Comparison of ENCODE assay signal across 22 cellular contexts in the genomic region with DNA sequence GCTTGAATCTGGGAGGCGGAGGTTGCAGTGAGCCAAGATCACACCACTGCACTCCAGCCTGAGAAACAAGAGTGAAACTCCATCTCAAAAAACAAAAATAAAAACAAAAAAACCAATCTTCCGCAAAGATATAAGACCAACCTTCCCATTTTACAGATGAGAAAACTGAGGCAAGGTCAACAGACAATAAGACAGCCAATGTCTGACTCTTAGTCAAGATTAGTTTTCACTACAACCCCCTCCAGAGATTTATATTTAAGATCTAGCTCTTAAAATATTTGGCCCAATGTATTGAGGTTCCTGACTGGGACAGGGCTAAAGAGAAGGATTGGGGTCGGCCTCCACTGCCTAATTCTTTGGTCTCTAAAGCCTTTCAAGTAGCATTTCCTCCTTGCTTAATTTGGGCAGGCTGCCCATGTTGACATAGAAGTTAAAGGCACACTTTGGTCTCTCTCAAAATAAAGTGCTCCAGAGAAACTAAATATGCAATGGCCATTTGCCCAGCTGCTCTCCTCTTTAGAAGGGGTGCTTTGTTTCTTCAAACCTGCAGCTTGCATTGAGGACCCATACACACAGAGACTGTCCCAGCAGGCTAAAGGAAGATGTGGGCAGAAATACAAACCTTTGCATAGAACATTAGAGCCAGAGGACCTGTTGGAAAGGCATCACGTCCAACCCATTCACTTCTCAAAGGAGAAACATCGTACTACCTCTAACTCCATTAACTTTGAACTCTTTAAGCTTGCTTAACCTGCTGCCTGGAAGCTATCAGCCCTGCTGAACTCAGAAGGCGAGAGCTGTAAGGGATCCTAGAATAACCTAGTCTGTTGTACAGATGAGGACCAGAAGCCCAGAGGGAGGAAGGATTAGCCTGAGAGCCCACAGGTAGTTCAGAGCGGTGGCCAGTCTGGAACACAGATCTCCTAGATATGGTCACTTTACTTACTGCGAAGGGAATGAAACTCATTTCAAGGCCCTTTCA. TPM values are rescaled to one million over a fixed set of nuclear protein-coding genes. Genes with fewer than 3 reads are reported as not detected.
DNase-seq lines count a peak whose midpoint lies in the region; ATAC-seq, FAIRE-seq and TF ChIP-seq lines count a peak whose summit lies in the region.
"Had no signal": no experiment of that assay in that cellular context is flagged by ENCODE, and none has a peak within 500 bp of the region (broad histone marks: within the 10 kb centered on the region; RNA-seq: fewer than 3 reads in every experiment).

No MANE protein-coding gene starts in this region.

- H3K4me1 Mint-ChIP-seq in activated CD8-positive, alpha-beta T cell treated with anti-CD3 and anti-CD28 coated beads, Interleukin-2, amount 10 ng/mL, durations not matched to agents 7 days and 5 days (ENCODE audit: low read depth), result no peaks in the 10 kb centered on the region
- H3K4me1 Mint-ChIP-seq: CD4-positive, CD25-positive, alpha-beta regulatory T cell; central memory CD8-positive, alpha-beta T cell; naive thymus-derived CD8-positive, alpha-beta T cell had no signal

- H3K27ac Mint-ChIP-seq in activated CD8-positive, alpha-beta T cell treated with anti-CD3 and anti-CD28 coated beads, Interleukin-2, amount 10 ng/mL, durations not matched to agents 7 days and 5 days, result no peak overlapping the region
- H3K27ac Mint-ChIP-seq: CD4-positive, CD25-positive, alpha-beta regulatory T cell; naive thymus-derived CD8-positive, alpha-beta T cell had no signal

- ATAC-seq in left ventricle myocardium superior, result peak; percentile 77
- no peak for ATAC-seq in activated CD8-positive, alpha-beta T cell treated with anti-CD3 and anti-CD28 coated beads, Interleukin-2, amount 10 ng/mL, durations not matched to agents 7 days and 5 days
- ATAC-seq: esophagus mucosa; naive thymus-derived CD8-positive, alpha-beta T cell had no signal

- H3K4me1 ChIP-seq in small intestine (ENCODE audit: control insufficient read depth in 2 of 2, insufficient read depth in 1 of 2, low read depth in 1 of 2, low read length in 1 of 2), result no peaks in the 10 kb centered on the region
- H3K4me1 ChIP-seq: adrenal gland, spleen had no signal

- intact Hi-C loops in left ventricle myocardium superior (cut with micrococcal nuclease), result no loop called here

- H3K27me3 Mint-ChIP-seq in activated CD8-positive, alpha-beta T cell treated with anti-CD3 and anti-CD28 coated beads, Interleukin-2, amount 10 ng/mL, durations not matched to agents 7 days and 5 days (ENCODE audit: low read depth), result peaks cover 5% of the 10 kb centered on the region

- no peaks in the 10 kb centered on the region for H3K9me3 ChIP-seq in small intestine (ENCODE audit: control insufficient read depth, low read depth)
- H3K9me3 ChIP-seq: adrenal gland, spleen had no signal

- CTCF ChIA-PET in activated CD8-positive, alpha-beta T cell treated with anti-CD3 and anti-CD28 coated beads, Interleukin-2, amount 10 ng/mL, durations not matched to agents 7 days and 5 days (lab: Charles Lee), result no interaction called here

- no peaks in the 10 kb centered on the region for H3K9me3 Mint-ChIP-seq in activated CD8-positive, alpha-beta T cell treated with anti-CD3 and anti-CD28 coated beads, Interleukin-2, amount 10 ng/mL, durations not matched to agents 7 days and 5 days (ENCODE audit: insufficient read depth)
- H3K9me3 Mint-ChIP-seq: central memory CD8-positive, alpha-beta T cell had no signal

- H3K27me3 ChIP-seq in small intestine (ENCODE audit: control insufficient read depth in 2 of 2, insufficient read depth in 2 of 2, low read length in 2 of 2), result no peaks in the 10 kb centered on the region
- H3K27me3 ChIP-seq: adrenal gland had no signal

- no peak for FAIRE-seq in small intestine (lab: Jason Lieb, UNC)

- POLR2A ChIA-PET in activated CD8-positive, alpha-beta T cell treated with anti-CD3 and anti-CD28 coated beads, Interleukin-2, amount 10 ng/mL, durations not matched to agents 7 days and 5 days (lab: Charles Lee), result no interaction called here

- WGBS in small intestine, 3 donors, result 55 to 70% (median 61%) methylated on average over 8 of the region's 8 CpGs

- H3K27ac ChIP-seq in VCaP (peak overlapping the region; percentile 36), small intestine (ENCODE audit: low read depth in 1 of 2, low read length in 1 of 2) (no peak overlapping the region)
- H3K27ac ChIP-seq: adrenal gland, spleen had no signal

- H3K4me3 ChIP-seq in small intestine (ENCODE audit: low read depth in 1 of 2, low read length in 2 of 2), result no peak overlapping the region
- H3K4me3 ChIP-seq: adrenal gland, spleen had no signal

- no peak overlapping the region for H3K4me3 Mint-ChIP-seq in activated CD8-positive, alpha-beta T cell treated with anti-CD3 and anti-CD28 coated beads, Interleukin-2, amount 10 ng/mL, durations not matched to agents 7 days and 5 days
- H3K4me3 Mint-ChIP-seq: CD4-positive, CD25-positive, alpha-beta regulatory T cell; central memory CD8-positive, alpha-beta T cell; naive thymus-derived CD8-positive, alpha-beta T cell had no signal

- H3K36me3 Mint-ChIP-seq in activated CD8-positive, alpha-beta T cell treated with anti-CD3 and anti-CD28 coated beads, Interleukin-2, amount 10 ng/mL, durations not matched to agents 7 days and 5 days (ENCODE audit: low read depth), result no peaks in the 10 kb centered on the region
- H3K36me3 Mint-ChIP-seq: CD4-positive, CD25-positive, alpha-beta regulatory T cell; naive thymus-derived CD8-positive, alpha-beta T cell had no signal

- no peak for TF ChIP-seq CTCF in VCaP (conservative IDR thresholded peaks at IDR 0.05)

- H3K36me3 ChIP-seq in small intestine (ENCODE audit: control insufficient read depth in 2 of 2, insufficient read depth in 2 of 2, low read length in 2 of 2), result no peaks in the 10 kb centered on the region
- H3K36me3 ChIP-seq: adrenal gland, spleen had no signal

- DNase-seq in DMS79 (lab: John Stamatoyannopoulos, UW) (peak; percentile 53), left ventricle myocardium superior (no peak), pons (ENCODE audit: low spot score) (peak; percentile 69), KG1 (lab: John Stamatoyannopoulos, UW) (no peak), small intestine (no peak), NCI-H226 (no peak)
- no peak for DNase-seq in activated CD8-positive, alpha-beta T cell treated with anti-CD3 and anti-CD28 coated beads, Interleukin-2, amount 10 ng/mL, durations not matched to agents 7 days and 5 days
- DNase-seq: activated CD4-positive, alpha-beta T cell treated with anti-CD3 and anti-CD28 coated beads, Interleukin-2, amount 50 U/mL, for 1 hour; activated effector memory CD4-positive, alpha-beta T cell treated with anti-CD3 and anti-CD28 coated beads, Interleukin-2, amount 50 U/mL, for 16 hours; adrenal gland; CD4-positive, CD25-positive, alpha-beta regulatory T cell; effector CD8-positive, alpha-beta T cell; mesenchymal stem cell; naive thymus-derived CD8-positive, alpha-beta T cell; NCI-H187; spleen had no signal

RNA-seq across cellular contexts. Expression of a gene that starts 3.9 kb away (rescaled TPM):
- total RNA-seq in left ventricle myocardium superior, result not detected
- not detected for total RNA-seq in activated CD8-positive, alpha-beta T cell treated with anti-CD3 and anti-CD28 coated beads, Interleukin-2, amount 10 ng/mL, durations not matched to agents 7 days and 5 days
- under 1 TPM in 1 of 3 donors, not detected in 2; 0.03 TPM for polyA plus RNA-seq in small intestine
- total RNA-seq: adrenal gland; CD4-positive, CD25-positive, alpha-beta regulatory T cell; esophagus mucosa; glomerular endothelial cell; naive thymus-derived CD8-positive, alpha-beta T cell; NCI-H460; spleen had no signal
- polyA plus RNA-seq: adrenal gland; AG04450; CD4-positive, CD25-positive, alpha-beta regulatory T cell; naive thymus-derived CD8-positive, alpha-beta T cell; spleen had no signal

Comparison
In these comparisons a context has a peak if more than half of its experiments do, and no peak if none do; other contexts are left out.
1. DNase-seq: peak in DMS79 (single experiment) and pons (single experiment); none in left ventricle myocardium superior (single experiment), activated CD8-positive, alpha-beta T cell treated with anti-CD3 and anti-CD28 coated beads, Interleukin-2, amount 10 ng/mL, durations not matched to agents 7 days and 5 days (single experiment), KG1 (single experiment), small intestine (single experiment) and NCI-H226 (single experiment).